3 cellular contexts compared by ENCODE assay signal in the genomic region with DNA sequence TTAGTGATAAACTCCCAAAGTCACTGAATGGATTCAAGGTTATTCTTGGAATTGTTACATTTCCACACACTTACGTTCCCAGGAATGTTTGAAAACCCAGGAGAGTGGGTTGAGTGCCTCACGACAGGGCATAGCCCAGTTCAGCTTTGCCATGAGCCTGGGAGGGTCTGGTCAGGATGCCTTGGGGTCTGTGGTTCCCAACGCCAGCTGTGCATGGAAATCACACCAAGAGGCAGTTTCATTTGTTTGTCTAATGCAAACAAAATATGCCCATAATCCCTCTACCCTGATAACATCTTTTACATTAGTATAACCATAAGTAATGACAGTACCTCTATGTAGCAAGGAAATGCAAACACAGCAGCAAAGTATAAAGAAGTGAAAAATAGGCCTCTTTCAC.
TF ChIP-seq lines count a peak whose summit lies in the region.

No MANE protein-coding gene starts in this region.

TF ChIP-seq in SK-N-SH, 30 proteins besides CTCF, POLR2A, EP300 and RAD21:
- peak; percentile 28 for TF ChIP-seq GATA2 (CRISPR knock-in tag; IDR thresholded peaks at IDR 0.05)
- no peak for TF ChIP-seq RCOR1 (IDR thresholded peaks at IDR 0.05; ENCODE audit: low read length)
- no peak for TF ChIP-seq TAF1 (IDR thresholded peaks at IDR 0.05; ENCODE audit: borderline replicate concordance, low read depth, low read length)

TF ChIP-seq in SK-N-SH treated with all-trans-retinoic acid at 6 μM for 48 hours, 23 proteins besides CTCF, POLR2A, EP300 and RAD21:
- no peak for TF ChIP-seq CREB5 (CRISPR knock-in tag; IDR thresholded peaks at IDR 0.05; ENCODE audit: low read depth)
- TF ChIP-seq ZNF565 (CRISPR knock-in tag; conservative IDR thresholded peaks at IDR 0.05; ENCODE audit: low read depth): no peak

TF ChIP-seq in H1, 55 proteins besides CTCF, POLR2A, EP300 and RAD21:
- TF ChIP-seq CTBP2 (IDR thresholded peaks at IDR 0.05; ENCODE audit: borderline replicate concordance, insufficient read depth, insufficient read length, low read length): no peak
- no peak for TF ChIP-seq PHF8 (conservative IDR thresholded peaks at IDR 0.05; ENCODE audit: low read depth, low read length)
- TF ChIP-seq USF2 (IDR thresholded peaks at IDR 0.05; ENCODE audit: low read length): no peak
- no peak for TF ChIP-seq SP2 (IDR thresholded peaks at IDR 0.05; ENCODE audit: low read length)
